ENCODE assay signal across 9 cellular contexts in the genomic region with DNA sequence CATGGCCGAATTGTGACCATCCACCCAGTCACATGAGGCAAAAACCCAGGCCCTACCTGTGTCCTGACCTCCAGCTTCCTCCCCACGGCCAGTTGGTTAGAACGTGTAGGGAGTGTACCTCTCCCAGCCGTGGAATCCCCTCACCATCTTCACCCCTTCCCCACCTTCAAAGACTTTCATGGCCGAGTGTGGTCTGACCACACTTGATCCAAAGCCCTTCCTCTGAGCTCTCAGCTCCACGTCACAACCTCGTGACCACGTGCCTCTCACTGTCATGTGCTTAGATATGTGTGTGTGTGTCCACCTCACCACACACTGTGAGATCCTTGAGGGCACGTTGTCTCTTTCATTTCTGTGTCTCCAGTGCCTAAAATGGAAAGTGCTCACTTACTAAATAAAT. TPM values are rescaled to one million over a fixed set of nuclear protein-coding genes. Genes with fewer than 3 reads are reported as not detected.
DNase-seq lines count a peak whose midpoint lies in the region; ATAC-seq lines count a peak whose summit lies in the region.
"Had no signal": no experiment of that assay in that cellular context is flagged by ENCODE, and none has a peak within 500 bp of the region (broad histone marks: within the 10 kb centered on the region; RNA-seq: fewer than 3 reads in every experiment).

No MANE protein-coding gene starts in this region.

- no peak for DNase-seq in activated CD4-positive, CD25-positive, alpha-beta regulatory T cell (lab: John Stamatoyannopoulos, UW)
- peak; percentile 19 for DNase-seq in activated T-helper 9 cell treated with anti-CD3 and anti-CD28 coated beads, Interleukin-2, amount 50 U/mL, for 16 hours (ENCODE audit: low read depth)
- DNase-seq in hypothalamus (lab: John Stamatoyannopoulos, UW) (no peak), ecto neural progenitor cell (ENCODE audit: low spot score) (no peak)
- DNase-seq: NCI-H524 had no signal

- H3K9me3 Mint-ChIP-seq in IgD-negative memory B cell, result peaks cover 0 to 2% (median 0%) of the 10 kb centered on the region in 3 donors
- no peaks in the 10 kb centered on the region for H3K9me3 Mint-ChIP-seq in stimulated activated memory B cell treated with anti-CD40 and anti-IgM and Interleukin-4, amounts not matched to agents 10 μg/mL and 1 μg/mL and 100 μg/mL, for 72 hours

- peaks cover 3% of the 10 kb centered on the region for H3K27me3 Mint-ChIP-seq in IgD-negative memory B cell
- H3K27me3 Mint-ChIP-seq in stimulated activated memory B cell treated with anti-CD40 and anti-IgM and Interleukin-4, amounts not matched to agents 10 μg/mL and 1 μg/mL and 100 μg/mL, for 72 hours, result no peaks in the 10 kb centered on the region

- H3K36me3 Mint-ChIP-seq in IgD-negative memory B cell, result peaks cover 9% of the 10 kb centered on the region
- H3K36me3 Mint-ChIP-seq in stimulated activated memory B cell treated with anti-CD40 and anti-IgM and Interleukin-4, amounts not matched to agents 10 μg/mL and 1 μg/mL and 100 μg/mL, for 72 hours, result peaks cover 33% of the 10 kb centered on the region

- peak overlapping the region; percentile 87 to 98 (median 92) for H3K4me3 Mint-ChIP-seq in IgD-negative memory B cell
- peak overlapping the region; percentile 58 for H3K4me3 Mint-ChIP-seq in stimulated activated memory B cell treated with anti-CD40 and anti-IgM and Interleukin-4, amounts not matched to agents 10 μg/mL and 1 μg/mL and 100 μg/mL, for 72 hours

- peak; percentile 11 to 21 for ATAC-seq in activated CD4-positive, CD25-positive, alpha-beta regulatory T cell treated with anti-CD3 and anti-CD28 coated beads, Interleukin-2, amount 50 U/mL, for 24 hours
- no peak for ATAC-seq in stimulated activated memory B cell treated with anti-CD40 and anti-IgM and Interleukin-4, amounts not matched to agents 10 μg/mL and 1 μg/mL and 100 μg/mL, for 72 hours
- no peak for ATAC-seq in HG03159 (IDR thresholded peaks at IDR 0.05; ENCODE audit: unreplicated experiment)

- H3K4me1 Mint-ChIP-seq in IgD-negative memory B cell, result peaks cover 64 to 73% (median 64%) of the 10 kb centered on the region in 3 donors
- H3K4me1 Mint-ChIP-seq in stimulated activated memory B cell treated with anti-CD40 and anti-IgM and Interleukin-4, amounts not matched to agents 10 μg/mL and 1 μg/mL and 100 μg/mL, for 72 hours, result peaks cover 79% of the 10 kb centered on the region

- H3K27ac Mint-ChIP-seq in IgD-negative memory B cell, result peak overlapping the region; percentile 87 to 99 (median 97)
- peak overlapping the region; percentile 83 for H3K27ac Mint-ChIP-seq in stimulated activated memory B cell treated with anti-CD40 and anti-IgM and Interleukin-4, amounts not matched to agents 10 μg/mL and 1 μg/mL and 100 μg/mL, for 72 hours

RNA-seq across cellular contexts. Expression of a gene that starts 48.6 kb away (rescaled TPM):
- not detected for polyA plus RNA-seq in IgD-negative memory B cell

Comparison
In these comparisons a context has a peak if more than half of its experiments do, and no peak if none do; other contexts are left out.
1. ATAC-seq: peak in activated CD4-positive, CD25-positive, alpha-beta regulatory T cell treated with anti-CD3 and anti-CD28 coated beads, Interleukin-2, amount 50 U/mL, for 24 hours (2 of 2); none in stimulated activated memory B cell treated with anti-CD40 and anti-IgM and Interleukin-4, amounts not matched to agents 10 μg/mL and 1 μg/mL and 100 μg/mL, for 72 hours (single experiment) and HG03159 (single experiment).